Comparison of ENCODE assay signal across 10 cellular contexts in the genomic region with DNA sequence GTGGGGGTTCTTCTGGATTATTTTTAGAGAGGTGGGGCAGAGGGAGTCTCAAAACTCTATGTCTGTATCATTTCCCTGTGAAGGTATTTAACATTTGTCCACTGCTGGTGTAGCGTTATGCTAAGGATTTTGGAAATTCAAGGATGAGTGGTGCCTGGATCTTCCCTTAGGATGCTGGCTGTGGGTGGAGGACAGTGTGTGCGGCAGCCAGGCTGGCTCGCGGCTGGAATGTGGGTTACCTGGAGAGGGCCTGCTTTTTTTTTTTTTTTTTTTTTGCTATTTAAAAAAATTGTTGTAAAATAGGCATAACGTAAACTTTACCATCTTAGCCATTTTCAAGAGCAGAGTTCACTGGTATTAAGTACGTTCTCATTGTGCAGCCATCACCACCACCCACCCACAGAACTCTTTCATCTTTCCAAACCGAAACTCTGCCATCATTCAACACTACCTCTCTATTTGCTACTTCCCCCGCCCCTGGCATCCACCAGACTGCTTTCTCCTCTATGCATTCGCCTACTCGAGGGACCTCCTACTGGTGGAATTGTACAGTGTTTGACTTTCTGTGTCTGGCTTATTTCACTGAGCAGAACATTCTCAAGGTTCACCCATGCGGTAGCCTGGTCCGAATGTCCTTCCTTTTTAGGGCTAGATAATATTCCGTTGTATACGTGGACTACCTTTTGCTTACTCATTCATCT.
DNase-seq lines count a peak whose midpoint lies in the region; ATAC-seq, FAIRE-seq and TF ChIP-seq lines count a peak whose summit lies in the region.
"Had no signal": no experiment of that assay in that cellular context is flagged by ENCODE, and none has a peak within 500 bp of the region (broad histone marks: within the 10 kb centered on the region; RNA-seq: fewer than 3 reads in every experiment).

No MANE protein-coding gene starts in this region.

- H3K4me1 ChIP-seq in mesendoderm (ENCODE audit: control insufficient read depth, low read depth, low read length) (no peaks in the 10 kb centered on the region), ovary (ENCODE audit: insufficient read depth) (peaks cover 17% of the 10 kb centered on the region)
- H3K4me1 ChIP-seq: SJCRH30 had no signal

- H3K4me1 Mint-ChIP-seq in activated naive CD4-positive, alpha-beta T cell treated with anti-CD3 and anti-CD28 coated beads for 36 hours (ENCODE audit: low read depth): peaks cover 5% of the 10 kb centered on the region

- H3K27me3 Mint-ChIP-seq in activated naive CD4-positive, alpha-beta T cell treated with anti-CD3 and anti-CD28 coated beads for 36 hours (ENCODE audit: low read depth): no peaks in the 10 kb centered on the region

- peak; percentile 3 for DNase-seq in CD1c-positive myeloid dendritic cell (ENCODE audit: extremely low spot score)
- DNase-seq in HT-29 (ENCODE audit: low spot score): peak; percentile 9
- DNase-seq in activated naive CD4-positive, alpha-beta T cell treated with anti-CD3 and anti-CD28 coated beads for 36 hours: peak; percentile 26
- DNase-seq in mesendoderm: peak; percentile 47
- no peak for DNase-seq in ovary
- no peak for DNase-seq in GM19239 (ENCODE audit: insufficient read length, low spot score)
- DNase-seq: esophagus squamous epithelium had no signal

- H3K56ac ChIP-seq in mesendoderm (ENCODE audit: low read length): no peak overlapping the region

- intact Hi-C loops in activated naive CD4-positive, alpha-beta T cell treated with anti-CD3 and anti-CD28 coated beads for 36 hours (cut with micrococcal nuclease): no loop called here
- intact Hi-C loops in ovary (cut with DNase I): no loop called here

- CTCF ChIA-PET in activated naive CD4-positive, alpha-beta T cell treated with anti-CD3 and anti-CD28 coated beads for 36 hours (lab: Charles Lee): no interaction called here

- no peak for TF ChIP-seq CTCF in ovary (IDR thresholded peaks at IDR 0.05)

- H3K27ac Mint-ChIP-seq in activated naive CD4-positive, alpha-beta T cell treated with anti-CD3 and anti-CD28 coated beads for 36 hours: no peak overlapping the region

- no peaks in the 10 kb centered on the region for H3K9me3 ChIP-seq in ovary
- H3K9me3 ChIP-seq: esophagus squamous epithelium, SJCRH30 had no signal

- H3K79me2 ChIP-seq in mesendoderm (ENCODE audit: control insufficient read depth, insufficient read depth, low read length): no peaks in the 10 kb centered on the region

- no CpG with 5 or more reads among the region's 14 CpGs for WGBS in mesendoderm (ENCODE audit: extremely low coverage, insufficient coverage, low lambda C conversion rate)
- 79 to 83% (median 82%) methylated on average over 14 of the region's 14 CpGs for WGBS in ovary, 3 donors

- FAIRE-seq in GM19239 (lab: Jason Lieb, UNC): no peak

- TF ChIP-seq POLR2A in ovary (IDR thresholded peaks at IDR 0.05): no peak

- no peak overlapping the region for H3K23ac ChIP-seq in mesendoderm (ENCODE audit: low read length)

- H3K27ac ChIP-seq in mesendoderm (ENCODE audit: low read depth, low read length) (no peak overlapping the region), ovary (no peak overlapping the region)
- H3K27ac ChIP-seq: esophagus squamous epithelium, SJCRH30 had no signal

- no peak for TF ChIP-seq EP300 in ovary (IDR thresholded peaks at IDR 0.05)

- H4K5ac ChIP-seq in mesendoderm (ENCODE audit: low read length): no peak overlapping the region

- no peak for ATAC-seq in GM21529 (IDR thresholded peaks at IDR 0.05; ENCODE audit: unreplicated experiment)
- ATAC-seq in HG02870 (IDR thresholded peaks at IDR 0.05; ENCODE audit: unreplicated experiment): no peak

- H4K8ac ChIP-seq in mesendoderm (ENCODE audit: low read depth, low read length): no peak overlapping the region

- H3K9ac ChIP-seq in mesendoderm (ENCODE audit: low read length): no peak overlapping the region

- no peak overlapping the region for H2BK5ac ChIP-seq in mesendoderm (ENCODE audit: low read length)

- H3K4ac ChIP-seq in mesendoderm (ENCODE audit: low read depth, low read length): no peak overlapping the region

- H3K18ac ChIP-seq in mesendoderm (ENCODE audit: low read length): no peak overlapping the region

- no peaks in the 10 kb centered on the region for H3K79me1 ChIP-seq in mesendoderm (ENCODE audit: low read length)

- no peak overlapping the region for H3K4me3 Mint-ChIP-seq in activated naive CD4-positive, alpha-beta T cell treated with anti-CD3 and anti-CD28 coated beads for 36 hours

- H3K4me2 ChIP-seq in mesendoderm (ENCODE audit: low read length): no peak overlapping the region

- no peaks in the 10 kb centered on the region for H3K27me3 ChIP-seq in mesendoderm (ENCODE audit: insufficient read depth, low read length, poor library complexity)
- no peaks in the 10 kb centered on the region for H3K27me3 ChIP-seq in ovary
- H3K27me3 ChIP-seq: SJCRH30 had no signal

- no peaks in the 10 kb centered on the region for H3K36me3 Mint-ChIP-seq in activated naive CD4-positive, alpha-beta T cell treated with anti-CD3 and anti-CD28 coated beads for 36 hours (ENCODE audit: low read depth)

- no peak overlapping the region for H3K4me3 ChIP-seq in mesendoderm (ENCODE audit: low read length)
- H3K4me3 ChIP-seq in ovary: no peak overlapping the region
- H3K4me3 ChIP-seq: esophagus squamous epithelium, SJCRH30 had no signal

- H2BK120ac ChIP-seq in mesendoderm (ENCODE audit: low read depth, low read length): no peak overlapping the region

- no peak overlapping the region for H2BK15ac ChIP-seq in mesendoderm (replicated peaks; ENCODE audit: low read depth)

- no peak overlapping the region for H2AK5ac ChIP-seq in mesendoderm (ENCODE audit: low read length)

- H3K36me3 ChIP-seq in mesendoderm (ENCODE audit: control insufficient read depth, insufficient read depth, low read length): no peaks in the 10 kb centered on the region
- H3K36me3 ChIP-seq in ovary: no peaks in the 10 kb centered on the region
- H3K36me3 ChIP-seq: SJCRH30 had no signal

- no peaks in the 10 kb centered on the region for H3K9me3 Mint-ChIP-seq in activated naive CD4-positive, alpha-beta T cell treated with anti-CD3 and anti-CD28 coated beads for 36 hours

Comparison
In these comparisons a context has a peak if more than half of its experiments do, and no peak if none do; other contexts are left out.
1. DNase-seq: peak in CD1c-positive myeloid dendritic cell (single experiment), HT-29 (single experiment), activated naive CD4-positive, alpha-beta T cell treated with anti-CD3 and anti-CD28 coated beads for 36 hours (single experiment) and mesendoderm (single experiment); none in ovary (0 of 5) and GM19239 (single experiment).